ENCODE assay signal across 25 cellular contexts in genomic region chr2:74524005-74524404, GRCh38. TPM values are rescaled to one million over a fixed set of nuclear protein-coding genes. Genes with fewer than 3 reads are reported as not detected.
DNase-seq lines count a peak whose midpoint lies in the region; ATAC-seq, FAIRE-seq and TF ChIP-seq lines count a peak whose summit lies in the region.
"Had no signal": no experiment of that assay in that cellular context is flagged by ENCODE, and none has a peak within 500 bp of the region (broad histone marks: within the 10 kb centered on the region; RNA-seq: fewer than 3 reads in every experiment).

No MANE protein-coding gene starts in this region.

- H3K27ac ChIP-seq in kidney (ENCODE audit: low read depth in 2 of 2, low read length in 2 of 2) (no peak overlapping the region), osteoblast (ENCODE audit: low read depth, low read length) (no peak overlapping the region)
- H3K27ac ChIP-seq: 22Rv1; A549; BLaER1 treated with 17β-estradiol and CSF1 and Interleukin-3, amounts not matched to agents 10 nM and 100 nM; C4-2B had no signal

- intact Hi-C loops in cardiac septum (cut with DNase I) (loop anchor here (10.0 kb wide), 1 partner anchor 131 kb away; the partner anchor contains the start of gene SEMA4F), Right ventricle myocardium superior (cut with DNase I) (no loop called here), kidney (cut with DNase I) (no loop called here)

- H3K9me3 ChIP-seq in kidney (ENCODE audit: control insufficient read depth in 1 of 2, low read length in 2 of 2): no peaks in the 10 kb centered on the region
- H3K9me3 ChIP-seq in osteoblast (ENCODE audit: low read depth, low read length): no peaks in the 10 kb centered on the region
- H3K9me3 ChIP-seq: A549, Caco-2 had no signal

- peak; percentile 36 for DNase-seq in cardiac septum (ENCODE audit: low spot score)
- no peak for DNase-seq in Right ventricle myocardium superior
- DNase-seq in H7: peak; percentile 22
- DNase-seq in kidney: peak; percentile 52
- DNase-seq in osteoblast (ENCODE audit: insufficient read length, low spot score, missing footprints): peak; percentile 22
- no peak for DNase-seq in kidney glomerular epithelial cell (lab: John Stamatoyannopoulos, UW)
- no peak for DNase-seq in NCI-H345 treated with DMSO at 0.1 percent for 48 hours (lab: John Stamatoyannopoulos, UW; ENCODE audit: unreplicated experiment)
- DNase-seq: AML-193; Calu3; CD4-positive, alpha-beta T cell; CD8-positive, alpha-beta T cell; DMS79 treated with DMSO at 0.1 percent for 48 hours; GF-D8 had no signal

- peaks cover 34% of the 10 kb centered on the region for H3K27me3 ChIP-seq in H7 (ENCODE audit: control insufficient read depth, insufficient read depth, low read length)
- H3K27me3 ChIP-seq in osteoblast (ENCODE audit: insufficient read depth, low read length): peaks cover 18% of the 10 kb centered on the region

- TF ChIP-seq CTCF in kidney (IDR thresholded peaks at IDR 0.05; ENCODE audit: borderline replicate concordance, extremely low read depth, insufficient read depth) (no peak), osteoblast (IDR thresholded peaks at IDR 0.05; ENCODE audit: extremely low read depth, low read depth, low read length) (no peak)

- peaks cover 20% of the 10 kb centered on the region for H3K79me2 ChIP-seq in osteoblast (ENCODE audit: insufficient read depth, low read length)

- FAIRE-seq in kidney (lab: Jason Lieb, UNC): no peak
- FAIRE-seq: A549, D721Med, G401.6, GM12891 had no signal

- H3K4me2 ChIP-seq in osteoblast (ENCODE audit: insufficient read depth, low read length): no peak overlapping the region
- H3K4me2 ChIP-seq: A549; BLaER1 treated with 17β-estradiol and CSF1 and Interleukin-3, amounts not matched to agents 10 nM and 100 nM had no signal

- H4K20me1 ChIP-seq in osteoblast (ENCODE audit: insufficient read depth, low read length): peaks cover 14% of the 10 kb centered on the region

- peaks cover 17% of the 10 kb centered on the region for H3K36me3 ChIP-seq in H7 (replicated peaks; ENCODE audit: control insufficient read depth, insufficient read depth, low read length)
- H3K36me3 ChIP-seq in kidney (ENCODE audit: control insufficient read depth in 1 of 2, insufficient read depth in 2 of 2, low read length in 2 of 2): peaks cover 15 to 25% of the 10 kb centered on the region in 2 donors
- peaks cover 27% of the 10 kb centered on the region for H3K36me3 ChIP-seq in osteoblast (ENCODE audit: insufficient read depth, low read length)

- no peak overlapping the region for H2AFZ ChIP-seq in osteoblast (ENCODE audit: low read length)

- H3K4me3 ChIP-seq in H7 (ENCODE audit: insufficient read depth, low read depth, low read length) (no peak overlapping the region), kidney (ENCODE audit: low read length in 2 of 2) (no peak overlapping the region), osteoblast (ENCODE audit: insufficient read depth, low read length) (no peak overlapping the region)
- H3K4me3 ChIP-seq: A549; BLaER1 treated with 17β-estradiol and CSF1 and Interleukin-3, amounts not matched to agents 10 nM and 100 nM had no signal

- ATAC-seq in Right ventricle myocardium superior (ENCODE audit: poor library complexity) (no peak), GM21423 (IDR thresholded peaks at IDR 0.05; ENCODE audit: unreplicated experiment) (no peak)
- ATAC-seq: A549; CD8-positive, alpha-beta T cell had no signal

- no peak overlapping the region for H3K9ac ChIP-seq in kidney (ENCODE audit: low read length in 2 of 2)
- H3K9ac ChIP-seq: BLaER1 treated with 17β-estradiol and CSF1 and Interleukin-3, amounts not matched to agents 10 nM and 100 nM had no signal

- H3K4me1 ChIP-seq in kidney (ENCODE audit: control insufficient read depth in 1 of 2, insufficient read depth in 1 of 2, low read depth in 1 of 2, low read length in 2 of 2) (peaks cover 0 to 10% of the 10 kb centered on the region in 2 donors), osteoblast (ENCODE audit: insufficient read depth, low read length) (peaks cover 12% of the 10 kb centered on the region)

RNA-seq across cellular contexts. Expression of gene DQX1, which starts 2.0 kb away (rescaled TPM):
- not detected for total RNA-seq in cardiac septum
- total RNA-seq in Right ventricle myocardium superior: not detected
- total RNA-seq in H7 (2014; rRNA removed; shearing (Covaris generic)): 0.10 and 0.78 TPM in 2 replicates
- not detected for total RNA-seq in kidney
- not detected for polyA plus RNA-seq in kidney (ENCODE audit: insufficient read depth, low read depth, low replicate concordance)
- not detected in 2 replicates for total RNA-seq in osteoblast
- total RNA-seq: A172 had no signal

RNA-seq across cellular contexts. Expression of gene AUP1, which starts 5.5 kb away (rescaled TPM):
- 50.0 TPM for total RNA-seq in cardiac septum
- total RNA-seq in Right ventricle myocardium superior: 43.2 TPM
- 99.5 and 105 TPM in 2 replicates for total RNA-seq in H7 (2014; rRNA removed; shearing (Covaris generic))
- total RNA-seq in kidney: 91.0 TPM
- polyA plus RNA-seq in kidney (ENCODE audit: insufficient read depth, low read depth, low replicate concordance): 130 TPM
- 82.9 and 86.3 TPM in 2 replicates for total RNA-seq in osteoblast

RNA-seq across cellular contexts. Expression of gene HTRA2, which starts 5.7 kb away (rescaled TPM):
- 25.0 TPM for total RNA-seq in cardiac septum
- 28.5 TPM for total RNA-seq in Right ventricle myocardium superior
- total RNA-seq in H7 (2014; rRNA removed; shearing (Covaris generic)): 27.0 and 39.6 TPM in 2 replicates
- 30.8 TPM for total RNA-seq in kidney
- polyA plus RNA-seq in kidney (ENCODE audit: insufficient read depth, low read depth, low replicate concordance): 44.2 TPM
- total RNA-seq in osteoblast: 51.8 and 53.6 TPM in 2 replicates

RNA-seq across cellular contexts. Expression of gene TLX2, which starts 9.8 kb away (rescaled TPM):
- total RNA-seq in cardiac septum (not detected), Right ventricle myocardium superior (not detected), kidney (not detected), osteoblast (under 0.01 and 0.36 TPM in 2 replicates)
- total RNA-seq in H7 (2014; rRNA removed; shearing (Covaris generic)): not detected in 2 replicates
- polyA plus RNA-seq in kidney (ENCODE audit: insufficient read depth, low read depth, low replicate concordance): not detected
- total RNA-seq: B cell; Calu3; CD8-positive, alpha-beta T cell had no signal
- polyA plus RNA-seq: BJ had no signal

RNA-seq across cellular contexts. Expression of gene PCGF1, which starts 16.5 kb away (rescaled TPM):
- total RNA-seq in cardiac septum (11.4 TPM), Right ventricle myocardium superior (20.3 TPM), kidney (20.7 TPM), osteoblast (22.4 and 26.5 TPM in 2 replicates)
- total RNA-seq in H7 (2014; rRNA removed; shearing (Covaris generic)): 12.4 and 15.1 TPM in 2 replicates
- polyA plus RNA-seq in kidney (ENCODE audit: insufficient read depth, low read depth, low replicate concordance): 20.1 TPM

Comparison
In these comparisons a context has a peak if more than half of its experiments do, and no peak if none do; other contexts are left out.
1. DNase-seq: peak in cardiac septum (single experiment), H7 (single experiment), kidney (single experiment) and osteoblast (single experiment); none in Right ventricle myocardium superior (single experiment), kidney glomerular epithelial cell (single experiment) and NCI-H345 treated with DMSO at 0.1 percent for 48 hours (single experiment).